Comparison of ENCODE assay signal across 11 cellular contexts in genomic region chr18:7565677-7566076, GRCh38. TPM values are rescaled to one million over a fixed set of nuclear protein-coding genes. Genes with fewer than 3 reads are reported as not detected.
DNase-seq lines count a peak whose midpoint lies in the region; ATAC-seq and TF ChIP-seq lines count a peak whose summit lies in the region.
"Had no signal": no experiment of that assay in that cellular context is flagged by ENCODE, and none has a peak within 500 bp of the region (broad histone marks: within the 10 kb centered on the region; RNA-seq: fewer than 3 reads in every experiment).

No MANE protein-coding gene starts in this region.

- intact Hi-C loops in cardiac septum (cut with DNase I) (loop anchor here (2.0 to 5.0 kb wide), 3 partner anchors 42 to 195 kb away; no protein-coding TSS in a partner anchor), vagina (cut with DNase I) (no loop called here)

- H3K9ac ChIP-seq in endodermal cell (ENCODE audit: extremely low read depth, low read length, poor library complexity, severe bottlenecking): no peak overlapping the region

- peaks cover 6% of the 10 kb centered on the region for H3K9me3 Mint-ChIP-seq in endodermal cell
- H3K9me3 Mint-ChIP-seq in neural crest cell: no peaks in the 10 kb centered on the region
- H3K9me3 Mint-ChIP-seq: activated naive CD4-positive, alpha-beta T cell treated with anti-CD3 and anti-CD28 coated beads, Interleukin-2, amount 50 U/mL, for 72 hours had no signal

- DNase-seq in right atrium auricular region (ENCODE audit: low spot score) (no peak), cardiac septum (ENCODE audit: low spot score) (no peak), endodermal cell (no peak), neural crest cell (ENCODE audit: low read depth, low spot score) (no peak), vagina (ENCODE audit: extremely low spot score in 2 of 2) (no peak)
- no peak for DNase-seq in activated T-cell treated with anti-CD3 and anti-CD28 coated beads, Interleukin-2, amount 50 U/mL, for 1 hour
- DNase-seq: activated CD4-positive, alpha-beta T cell treated with anti-CD3 and anti-CD28 coated beads for 4 hours; GDM1 had no signal

- peaks cover 5% of the 10 kb centered on the region for H3K36me3 Mint-ChIP-seq in endodermal cell (ENCODE audit: low read depth)
- H3K36me3 Mint-ChIP-seq in neural crest cell (ENCODE audit: low read depth): no peaks in the 10 kb centered on the region

- no peaks in the 10 kb centered on the region for H3K36me3 ChIP-seq in right atrium auricular region
- H3K36me3 ChIP-seq in endodermal cell (ENCODE audit: control insufficient read depth, insufficient read depth, low read length): no peaks in the 10 kb centered on the region
- no peaks in the 10 kb centered on the region for H3K36me3 ChIP-seq in vagina

- TF ChIP-seq CTCF in right atrium auricular region (IDR thresholded peaks at IDR 0.05) (no peak), endodermal cell (conservative IDR thresholded peaks at IDR 0.05) (no peak), neural crest cell (conservative IDR thresholded peaks at IDR 0.05) (no peak), vagina (IDR thresholded peaks at IDR 0.05) (no peak)

- TF ChIP-seq POLR2A in vagina (IDR thresholded peaks at IDR 0.05): no peak
- no peak for TF ChIP-seq POLR2A in GM18505 (IDR thresholded peaks at IDR 0.05; ENCODE audit: borderline replicate concordance, extremely low read depth, insufficient read depth, insufficient read length)

- no peaks in the 10 kb centered on the region for H3K27me3 ChIP-seq in right atrium auricular region
- H3K27me3 ChIP-seq in endodermal cell (ENCODE audit: control insufficient read depth, insufficient read depth, low read length, poor library complexity, severe bottlenecking): peaks cover 15% of the 10 kb centered on the region
- no peaks in the 10 kb centered on the region for H3K27me3 ChIP-seq in vagina

- no peak for ATAC-seq in GM21576 (IDR thresholded peaks at IDR 0.05; ENCODE audit: unreplicated experiment)
- no peak for ATAC-seq in GM18505 (IDR thresholded peaks at IDR 0.05; ENCODE audit: unreplicated experiment)

- H3K4me3 ChIP-seq in right atrium auricular region (peak overlapping the region in 1 of 2 donors; percentile 91), endodermal cell (ENCODE audit: low read length) (peak overlapping the region; percentile 85), vagina (peak overlapping the region in 1 of 2 donors; percentile 84)

- H3K9me3 ChIP-seq in right atrium auricular region: no peaks in the 10 kb centered on the region
- H3K9me3 ChIP-seq in endodermal cell (ENCODE audit: control insufficient read depth, low read length): peaks cover 9% of the 10 kb centered on the region
- no peaks in the 10 kb centered on the region for H3K9me3 ChIP-seq in vagina

- H3K4me1 Mint-ChIP-seq in endodermal cell (peaks cover 15% of the 10 kb centered on the region), neural crest cell (peaks cover 6% of the 10 kb centered on the region)

- peak overlapping the region; percentile 79 for H3K4me3 Mint-ChIP-seq in endodermal cell
- H3K4me3 Mint-ChIP-seq in neural crest cell: peak overlapping the region; percentile 80

- H3K27me3 Mint-ChIP-seq in endodermal cell (ENCODE audit: insufficient read depth) (peaks cover 24% of the 10 kb centered on the region), neural crest cell (ENCODE audit: low read depth) (peaks cover 45% of the 10 kb centered on the region)

- H3K4me1 ChIP-seq in right atrium auricular region (peaks cover 0 to 19% of the 10 kb centered on the region in 2 donors), endodermal cell (ENCODE audit: control insufficient read depth, insufficient read depth, low read length) (peaks cover 2% of the 10 kb centered on the region), vagina (peaks cover 21% of the 10 kb centered on the region)

- H3K27ac Mint-ChIP-seq in endodermal cell (no peak overlapping the region), neural crest cell (ENCODE audit: unreplicated experiment) (no peak overlapping the region)
- H3K27ac Mint-ChIP-seq: activated naive CD4-positive, alpha-beta T cell treated with anti-CD3 and anti-CD28 coated beads, Interleukin-2, amount 50 U/mL, for 72 hours had no signal

- H3K27ac ChIP-seq in right atrium auricular region (peak overlapping the region; percentile 98 to 99), endodermal cell (ENCODE audit: low read depth, low read length) (no peak overlapping the region), vagina (peak overlapping the region; percentile 92)

RNA-seq across cellular contexts. Expression of gene PTPRM, which starts 1.4 kb away (rescaled TPM):
- total RNA-seq in right atrium auricular region (100 to 1,000 TPM in 1 of 2 donors, 10 to 100 TPM in 1; 80.1 to 106 TPM), cardiac septum (132 TPM), endodermal cell (10 to 100 TPM; 47.2 to 57.6 TPM), neural crest cell (7.7 and 10.6 TPM in 2 replicates), vagina (60.2 TPM)
- polyA plus RNA-seq in endodermal cell (2013, experiment 1 of 2): 79.0 TPM
- polyA plus RNA-seq in endodermal cell (2013, experiment 2 of 2): 78.6 TPM
